ENCODE assay signal across 33 cellular contexts in genomic region chr21:25330266-25330665, GRCh38.
DNase-seq lines count a peak whose midpoint lies in the region; ATAC-seq, FAIRE-seq and TF ChIP-seq lines count a peak whose summit lies in the region.
"Had no signal": no experiment of that assay in that cellular context is flagged by ENCODE, and none has a peak within 500 bp of the region (broad histone marks: within the 10 kb centered on the region; RNA-seq: fewer than 3 reads in every experiment).

No MANE protein-coding gene starts in this region.

- H3K4me3 ChIP-seq in IMR-90 (ENCODE audit: insufficient read depth, low read depth, low read length) (no peak overlapping the region), astrocyte of the cerebellum (ENCODE audit: low read depth, low read length) (no peak overlapping the region), fibroblast of pulmonary artery (replicated peaks; ENCODE audit: low read depth, low read length) (no peak overlapping the region)
- H3K4me3 ChIP-seq: adrenal gland; BLaER1 treated with 17β-estradiol and CSF1 and Interleukin-3, amounts not matched to agents 10 nM and 100 nM; colonic mucosa; GM12878; PC-9; psoas muscle; transverse colon had no signal

- no peaks in the 10 kb centered on the region for H3K9me3 ChIP-seq in IMR-90 (ENCODE audit: control insufficient read depth, insufficient read depth, low read length)
- H3K9me3 ChIP-seq: adrenal gland; BLaER1 treated with 17β-estradiol and CSF1 and Interleukin-3, amounts not matched to agents 10 nM and 100 nM; colonic mucosa; psoas muscle; transverse colon had no signal

- H3K27me3 ChIP-seq in IMR-90 (ENCODE audit: control insufficient read depth, insufficient read depth, low read length), result no peaks in the 10 kb centered on the region
- H3K27me3 ChIP-seq: adrenal gland; BLaER1 treated with 17β-estradiol and CSF1 and Interleukin-3, amounts not matched to agents 10 nM and 100 nM; colonic mucosa; transverse colon had no signal

- peak overlapping the region; percentile 36 to 71; a peak in 3 of 4 replicates for H4K8ac ChIP-seq in IMR-90 (ENCODE audit: low read depth in 2 of 2, low read length in 2 of 2)

- H4K5ac ChIP-seq in IMR-90 (ENCODE audit: low read depth, low read length), result no peak overlapping the region; the same call in 1 of the 2 replicates

- no peaks in the 10 kb centered on the region for H4K20me1 ChIP-seq in IMR-90 (ENCODE audit: insufficient read depth, low read length)
- H4K20me1 ChIP-seq: BLaER1 treated with 17β-estradiol and CSF1 and Interleukin-3, amounts not matched to agents 10 nM and 100 nM had no signal

- peak overlapping the region; percentile 74; the same call in 1 of the 3 replicates for H2BK15ac ChIP-seq in IMR-90 (ENCODE audit: low read depth, low read length)

- intact Hi-C loops in IMR-90 (cut with micrococcal nuclease), result loop anchor here (10.0 kb wide), 1 partner anchor 1215 kb away; no protein-coding TSS in a partner anchor

- H3K36me3 ChIP-seq in IMR-90 (ENCODE audit: control insufficient read depth, insufficient read depth, low read length), result no peaks in the 10 kb centered on the region
- H3K36me3 ChIP-seq: adrenal gland; BLaER1 treated with 17β-estradiol and CSF1 and Interleukin-3, amounts not matched to agents 10 nM and 100 nM; colonic mucosa; transverse colon had no signal

- peaks cover 2% of the 10 kb centered on the region; the same call in 1 of the 2 replicates for H3K4me1 ChIP-seq in IMR-90 (ENCODE audit: control insufficient read depth, insufficient read depth, low read length)
- H3K4me1 ChIP-seq: adrenal gland; BLaER1 treated with 17β-estradiol and CSF1 and Interleukin-3, amounts not matched to agents 10 nM and 100 nM; colonic mucosa; psoas muscle; transverse colon had no signal

- dilution Hi-C loops in IMR-90 (cut with HindIII; ENCODE audit: low sequenced_read_pairs, unreplicated experiment), result no loop called here

- no peak; the same call in 1 of the 2 replicates for ATAC-seq in IMR-90 (ENCODE audit: low read depth)
- ATAC-seq in HG03196 (IDR thresholded peaks at IDR 0.05; ENCODE audit: unreplicated experiment), result no peak
- ATAC-seq: GM12878; left colon; naive thymus-derived CD8-positive, alpha-beta T cell; psoas muscle had no signal

- no peaks in the 10 kb centered on the region for H3K79me1 ChIP-seq in IMR-90 (ENCODE audit: low read depth in 1 of 2, low read length in 2 of 2)

- peak overlapping the region; percentile 52 for H2BK5ac ChIP-seq in IMR-90 (ENCODE audit: low read depth, low read length, poor library complexity, severe bottlenecking)

- POLR2A ChIA-PET in IMR-90 (lab: Charles Lee; ENCODE audit: unreplicated experiment), result no interaction called here

- CTCF ChIA-PET in IMR-90 (lab: Yijun Ruan, JAX), result no interaction called here

- H3K4ac ChIP-seq in IMR-90 (ENCODE audit: low read depth, low read length), result peak overlapping the region; percentile 81

- H2BK20ac ChIP-seq in IMR-90 (ENCODE audit: low read depth, low read length), result peak overlapping the region; percentile 86

- no CpG with 5 or more reads among the region's 2 CpGs for WGBS in IMR-90 (ENCODE audit: extremely low coverage in 2 of 2, insufficient read length in 1 of 2), 2 experiments

- TF ChIP-seq CTCF in IMR-90 (conservative IDR thresholded peaks at IDR 0.05; ENCODE audit: low read depth, low read length) (no peak), astrocyte of the cerebellum (IDR thresholded peaks at IDR 0.05; ENCODE audit: low read depth, low read length, missing control alignments) (no peak), fibroblast of pulmonary artery (IDR thresholded peaks at IDR 0.05; ENCODE audit: low read length, missing control alignments) (no peak)

- H3K56ac ChIP-seq in IMR-90 (ENCODE audit: extremely low read depth, insufficient read depth, low read length), result peak overlapping the region; percentile 72; the same call in 1 of the 2 replicates

- no peak overlapping the region for H3K27ac ChIP-seq in IMR-90 (ENCODE audit: insufficient read depth, low read length)
- H3K27ac ChIP-seq: adrenal gland; BLaER1 treated with 17β-estradiol and CSF1 and Interleukin-3, amounts not matched to agents 10 nM and 100 nM; colonic mucosa; KMS-11; PC-9; psoas muscle; transverse colon had no signal

- no peak overlapping the region for H3K4me2 ChIP-seq in IMR-90 (ENCODE audit: low read depth, low read length)
- H3K4me2 ChIP-seq: BLaER1 treated with 17β-estradiol and CSF1 and Interleukin-3, amounts not matched to agents 10 nM and 100 nM; KMS-11; PC-9 had no signal

- H3K14ac ChIP-seq in IMR-90 (replicated peaks; ENCODE audit: low read depth, low read length), result peak overlapping the region; percentile 77

- FAIRE-seq in frontal cortex (lab: Jason Lieb, UNC), result no peak
- FAIRE-seq: GM12878, H54 had no signal

- peak overlapping the region; percentile 87; the same call in 1 of the 2 replicates for H3K18ac ChIP-seq in IMR-90 (ENCODE audit: low read depth, low read length)

- no TSS peak for BruUV-seq in IMR-90 (replicated peaks; lab: Mats Ljungman, UMichigan)

- H2AK5ac ChIP-seq in IMR-90 (ENCODE audit: low read depth, low read length), result no peak overlapping the region

- no peak for TF ChIP-seq RAD21 in IMR-90 (IDR thresholded peaks at IDR 0.05; ENCODE audit: low read length)

- in situ Hi-C loops in IMR-90 (cut with MboI; ENCODE audit: low sequenced_read_pairs) (no loop called here), astrocyte of the cerebellum (cut with HindIII; ENCODE audit: low sequenced_read_pairs) (no loop called here)

- H2BK120ac ChIP-seq in IMR-90 (ENCODE audit: low read depth, low read length), result peak overlapping the region; percentile 82

- no peak for TF ChIP-seq POLR2A in IMR-90 (IDR thresholded peaks at IDR 0.05; ENCODE audit: low read depth, low read length)

- peak overlapping the region; percentile 73 for H4K91ac ChIP-seq in IMR-90 (ENCODE audit: insufficient read depth, low read depth, low read length)

- no peak overlapping the region for H2AK9ac ChIP-seq in IMR-90 (replicated peaks; ENCODE audit: low read depth, low read length, poor library complexity)

- DNase-seq in AG08395 (ENCODE audit: low spot score), result peak; percentile 6
- DNase-seq in IMR-90, result peak; percentile 61
- peak; percentile 24 for DNase-seq in astrocyte of the cerebellum (ENCODE audit: low read depth)
- peak; percentile 56 for DNase-seq in fibroblast of pulmonary artery (ENCODE audit: low read depth)
- DNase-seq in NCI-H1092 treated with DMSO at 0.1 percent for 48 hours (lab: John Stamatoyannopoulos, UW), result no peak
- no peak for DNase-seq in frontal cortex (ENCODE audit: low spot score in 2 of 2)
- no peak for DNase-seq in RKO (ENCODE audit: low spot score)
- DNase-seq: ACHN; activated CD4-positive, alpha-beta memory T cell treated with anti-CD3 and anti-CD28 coated beads for 36 hours; activated CD4-positive, alpha-beta T cell treated with anti-CD3 and anti-CD28 coated beads for 1 hour; activated CD8-positive, alpha-beta memory T cell treated with anti-CD3 and anti-CD28 coated beads, Interleukin-2, amount 50 U/mL, for 4 hours; activated naive CD4-positive, alpha-beta T cell treated with anti-CD3 and anti-CD28 coated beads for 36 hours; adrenal gland; colonic mucosa; effector CD4-positive, alpha-beta T cell; EL; left colon; MV-4-11; naive thymus-derived CD8-positive, alpha-beta T cell; NCI-H1694; NCI-H2171 treated with DMSO at 0.1 percent for 48 hours; NCI-H524; PC-9; psoas muscle; SHP77 treated with DMSO at 0.1 percent for 48 hours; stimulated activated CD4-positive, alpha-beta T cell treated with anti-CD3 and anti-CD28 coated beads, Interleukin-4, amount 100 ng/mL, for 4 hours; SW 1271; transverse colon had no signal

- no peaks in the 10 kb centered on the region for H3K9me1 ChIP-seq in IMR-90 (ENCODE audit: insufficient read depth, low read length)

- H2AFZ ChIP-seq in IMR-90 (replicated peaks; ENCODE audit: low read length, poor library complexity), result no peak overlapping the region
- H2AFZ ChIP-seq: PC-9 had no signal

- H3K9ac ChIP-seq in IMR-90 (ENCODE audit: low read depth, low read length), result no peak overlapping the region
- H3K9ac ChIP-seq: BLaER1 treated with 17β-estradiol and CSF1 and Interleukin-3, amounts not matched to agents 10 nM and 100 nM; KMS-11 had no signal

- no peak overlapping the region for H3K23ac ChIP-seq in IMR-90 (ENCODE audit: low read depth, low read length)

TF ChIP-seq in IMR-90, 13 proteins besides CTCF, POLR2A, EP300 and RAD21:
- TF ChIP-seq CHD1 (IDR thresholded peaks at IDR 0.05; ENCODE audit: low read depth, low read length), result no peak
- TF ChIP-seq ELK1 (IDR thresholded peaks at IDR 0.05; ENCODE audit: borderline replicate concordance, low read depth, low read length), result no peak
- TF ChIP-seq SMC3 (IDR thresholded peaks at IDR 0.05; ENCODE audit: low read depth, low read length), result no peak
- no peak for TF ChIP-seq RFX5 (IDR thresholded peaks at IDR 0.05; ENCODE audit: low read depth, low read length)
- no peak for TF ChIP-seq MAZ (IDR thresholded peaks at IDR 0.05; ENCODE audit: borderline replicate concordance, low read depth, low read length)
- TF ChIP-seq MXI1 (IDR thresholded peaks at IDR 0.05; ENCODE audit: borderline replicate concordance, low read depth, low read length), result no peak
- TF ChIP-seq NFE2L2 (IDR thresholded peaks at IDR 0.05; ENCODE audit: low read depth, low read length), result no peak
- TF ChIP-seq BHLHE40 (IDR thresholded peaks at IDR 0.05; ENCODE audit: low read depth, low read length), result no peak
- no peak for TF ChIP-seq FOS (IDR thresholded peaks at IDR 0.05; ENCODE audit: low read depth, low read length)
- TF ChIP-seq MAFK (IDR thresholded peaks at IDR 0.05; ENCODE audit: low read depth, low read length), result no peak

Comparison
In these comparisons a context has a peak if more than half of its experiments do, and no peak if none do; other contexts are left out.
1. DNase-seq: peak in AG08395 (single experiment), IMR-90 (single experiment), astrocyte of the cerebellum (single experiment) and fibroblast of pulmonary artery (single experiment); none in NCI-H1092 treated with DMSO at 0.1 percent for 48 hours (single experiment), frontal cortex (0 of 2) and RKO (single experiment).